ENCODE assay signal across 8 cellular contexts in genomic region chr10:50577681-50578350, GRCh38. TPM values are rescaled to one million over a fixed set of nuclear protein-coding genes. Genes with fewer than 3 reads are reported as not detected.
DNase-seq lines count a peak whose midpoint lies in the region; ATAC-seq and TF ChIP-seq lines count a peak whose summit lies in the region.

No MANE protein-coding gene starts in this region.

- TF ChIP-seq CTCF in adrenal gland (IDR thresholded peaks at IDR 0.05) (no peak), lower lobe of right lung (IDR thresholded peaks at IDR 0.05) (no peak), esophagus squamous epithelium (IDR thresholded peaks at IDR 0.05) (no peak)

- WGBS in adrenal gland, 4 donors = 30 to 32% (median 31%) methylated on average over 7 of the region's 7 CpGs
- 62 to 64% methylated on average over 7 of the region's 7 CpGs for WGBS in esophagus squamous epithelium, 2 donors

- peak; percentile 73 for ATAC-seq in HG02884 (IDR thresholded peaks at IDR 0.05; ENCODE audit: unreplicated experiment)
- ATAC-seq in lower lobe of right lung = peak; percentile 70 to 86
- ATAC-seq in HG03139 (IDR thresholded peaks at IDR 0.05; ENCODE audit: unreplicated experiment) = no peak

- peak; percentile 63 for DNase-seq in CMK (ENCODE audit: low read depth)
- peak in 6 of 7 donors; percentile 64 to 82 (median 74) for DNase-seq in adrenal gland
- no peak for DNase-seq in lower lobe of right lung
- DNase-seq in esophagus squamous epithelium (lab: John Stamatoyannopoulos, UW) = no peak
- no peak for DNase-seq in HT-29 (ENCODE audit: low spot score)
- no peak for DNase-seq in central memory CD4-positive, alpha-beta T cell

- H3K27me3 ChIP-seq in adrenal gland (no peaks in the 10 kb centered on the region), lower lobe of right lung (ENCODE audit: low read depth) (no peaks in the 10 kb centered on the region), esophagus squamous epithelium (no peaks in the 10 kb centered on the region)

- H3K4me3 ChIP-seq in adrenal gland (peak overlapping the region in 1 of 4 donors; percentile 28), lower lobe of right lung (no peak overlapping the region), esophagus squamous epithelium (no peak overlapping the region)

- H3K4me1 ChIP-seq in adrenal gland (replicated peaks in 1 of 2) = peaks cover 14 to 40% of the 10 kb centered on the region in 2 donors
- H3K4me1 ChIP-seq in lower lobe of right lung = peaks cover 24% of the 10 kb centered on the region
- peaks cover 0 to 68% (median 9%) of the 10 kb centered on the region in 3 donors for H3K4me1 ChIP-seq in esophagus squamous epithelium

- intact Hi-C loops in adrenal gland (cut with DNase I) = no loop called here
- intact Hi-C loops in lower lobe of right lung (cut with DNase I) = no loop called here
- intact Hi-C loops in esophagus squamous epithelium (cut with DNase I) = no loop called here

- H3K27ac ChIP-seq in adrenal gland (peak overlapping the region; percentile 15 to 86 (median 45)), lower lobe of right lung (peak overlapping the region; percentile 8), esophagus squamous epithelium (peak overlapping the region in 2 of 4 donors; percentile 8 to 36)

- H3K9me3 ChIP-seq in adrenal gland (replicated peaks in 1 of 3) = no peaks in the 10 kb centered on the region
- H3K9me3 ChIP-seq in lower lobe of right lung = no peaks in the 10 kb centered on the region
- H3K9me3 ChIP-seq in esophagus squamous epithelium = no peaks in the 10 kb centered on the region

- no peaks in the 10 kb centered on the region for H3K36me3 ChIP-seq in adrenal gland (replicated peaks in 1 of 2)
- no peaks in the 10 kb centered on the region for H3K36me3 ChIP-seq in lower lobe of right lung
- H3K36me3 ChIP-seq in esophagus squamous epithelium = no peaks in the 10 kb centered on the region

- TF ChIP-seq POLR2A in adrenal gland (IDR thresholded peaks at IDR 0.05) (peak in 1 of 2 donors; percentile 33), esophagus squamous epithelium (IDR thresholded peaks at IDR 0.05) (no peak)

RNA-seq across cellular contexts. Expression of gene SGMS1, which starts 45.9 kb away (rescaled TPM):
- 100 to 1,000 TPM in 2 of 8 donors, 10 to 100 TPM in 6; 49.0 to 152 (median 62.2) TPM for total RNA-seq in adrenal gland
- polyA plus RNA-seq in adrenal gland = 10 to 100 TPM in 1 of 3 donors, 1 to 10 TPM in 2; 9.1 to 67.4 (median 9.6) TPM
- total RNA-seq in lower lobe of right lung = 72.3 TPM
- 10 to 100 TPM; 39.4 to 64.1 (median 54.9) TPM for total RNA-seq in esophagus squamous epithelium
- 13.0 and 23.2 TPM in 2 replicates for total RNA-seq in HT-29 (2014; rRNA removed; shearing (Covaris generic))

Comparison
In these comparisons a context has a peak if more than half of its experiments do, and no peak if none do; other contexts are left out.
1. DNase-seq: peak in CMK (single experiment) and adrenal gland (6 of 7); none in lower lobe of right lung (single experiment), esophagus squamous epithelium (single experiment), HT-29 (single experiment) and central memory CD4-positive, alpha-beta T cell (single experiment).